In genomic region chr15:50377867-50378751, GRCh38 we compare ENCODE assay signal across 10 cellular contexts. TPM values are rescaled to one million over a fixed set of nuclear protein-coding genes. Genes with fewer than 3 reads are reported as not detected.
A peak's percentile ranks its signal among the peaks of the same experiment; 100 is the strongest.
DNase-seq lines count a peak whose midpoint lies in the region; ATAC-seq and TF ChIP-seq lines count a peak whose summit lies in the region.
"Had no signal": no experiment of that assay in that cellular context is flagged by ENCODE, and none has a peak within 500 bp of the region (broad histone marks: within the 10 kb centered on the region; RNA-seq: fewer than 3 reads in every experiment).

No MANE protein-coding gene starts in this region.

- peaks cover 18% of the 10 kb centered on the region for H3K4me1 Mint-ChIP-seq in activated T-helper 2 cell treated with anti-CD3 and anti-CD28 coated beads, Interferon-gamma antibody, Interleukin-2, Interleukin-4, amounts not matched to agents 10 μg/mL and 5 μg/mL and 100 μg/mL, durations not matched to agents 14 hours and 24 hours and 36 hours (ENCODE audit: low read depth)

- intact Hi-C loops in activated T-helper 2 cell treated with anti-CD3 and anti-CD28 coated beads, Interferon-gamma antibody, Interleukin-2, Interleukin-4, amounts not matched to agents 10 μg/mL and 5 μg/mL and 100 μg/mL, durations not matched to agents 14 hours and 24 hours and 36 hours (cut with micrococcal nuclease), result loop anchor here (1.0 to 5.0 kb wide), 6 partner anchors 25 to 387 kb away; partner anchors contain the start of genes SPPL2A and USP8

- no peaks in the 10 kb centered on the region for H3K27me3 Mint-ChIP-seq in activated T-helper 2 cell treated with anti-CD3 and anti-CD28 coated beads, Interferon-gamma antibody, Interleukin-2, Interleukin-4, amounts not matched to agents 10 μg/mL and 5 μg/mL and 100 μg/mL, durations not matched to agents 14 hours and 24 hours and 36 hours (ENCODE audit: low read depth)

- TF ChIP-seq CTCF in GM10266 (IDR thresholded peaks at IDR 0.05; ENCODE audit: control insufficient read depth, insufficient read depth, low read depth, missing control alignments), result no peak

- H3K27ac Mint-ChIP-seq in activated T-helper 2 cell treated with anti-CD3 and anti-CD28 coated beads, Interferon-gamma antibody, Interleukin-2, Interleukin-4, amounts not matched to agents 10 μg/mL and 5 μg/mL and 100 μg/mL, durations not matched to agents 14 hours and 24 hours and 36 hours, result peak overlapping the region; percentile 92

- peak; percentile 73 for DNase-seq in GM10266 (ENCODE audit: extremely low spot score)
- no peak for DNase-seq in activated T-helper 2 cell treated with anti-CD3 and anti-CD28 coated beads, Interferon-gamma antibody, Interleukin-2, Interleukin-4, amounts not matched to agents 10 μg/mL and 5 μg/mL and 100 μg/mL, durations not matched to agents 14 hours and 24 hours and 36 hours (ENCODE audit: low spot score)
- DNase-seq in UCSD-AML1 (lab: John Stamatoyannopoulos, UW; ENCODE audit: unreplicated experiment), result no peak
- DNase-seq in NCI-H446 (lab: John Stamatoyannopoulos, UW), result no peak
- DNase-seq in iPS-NIHi7 (ENCODE audit: extremely low spot score), result no peak
- DNase-seq in NCI-H2196 treated with DMSO at 0.1 percent for 48 hours (lab: John Stamatoyannopoulos, UW; ENCODE audit: unreplicated experiment), result no peak
- DNase-seq: activated CD4-positive, alpha-beta T cell treated with anti-CD3 and anti-CD28 coated beads, Interleukin-2, amount 50 U/mL, for 4 hours; uterus had no signal

- ATAC-seq in GM19438 (IDR thresholded peaks at IDR 0.05; ENCODE audit: low read depth, unreplicated experiment) (peak; percentile 98), HG03108 (IDR thresholded peaks at IDR 0.05; ENCODE audit: unreplicated experiment) (peak; percentile 98)

- peak overlapping the region; percentile 51 for H3K4me3 Mint-ChIP-seq in activated T-helper 2 cell treated with anti-CD3 and anti-CD28 coated beads, Interferon-gamma antibody, Interleukin-2, Interleukin-4, amounts not matched to agents 10 μg/mL and 5 μg/mL and 100 μg/mL, durations not matched to agents 14 hours and 24 hours and 36 hours (ENCODE audit: low read depth)

- no peaks in the 10 kb centered on the region for H3K9me3 Mint-ChIP-seq in activated T-helper 2 cell treated with anti-CD3 and anti-CD28 coated beads, Interferon-gamma antibody, Interleukin-2, Interleukin-4, amounts not matched to agents 10 μg/mL and 5 μg/mL and 100 μg/mL, durations not matched to agents 14 hours and 24 hours and 36 hours

- H3K36me3 Mint-ChIP-seq in activated T-helper 2 cell treated with anti-CD3 and anti-CD28 coated beads, Interferon-gamma antibody, Interleukin-2, Interleukin-4, amounts not matched to agents 10 μg/mL and 5 μg/mL and 100 μg/mL, durations not matched to agents 14 hours and 24 hours and 36 hours (ENCODE audit: low read depth), result peaks cover 3% of the 10 kb centered on the region

RNA-seq across cellular contexts. Expression of gene GABPB1, which starts 23.1 kb away (rescaled TPM):
- 69.3 and 69.5 TPM in 2 replicates for total RNA-seq in activated T-helper 2 cell treated with anti-CD3 and anti-CD28 coated beads, Interferon-gamma antibody, Interleukin-2, Interleukin-4, amounts not matched to agents 10 μg/mL and 5 μg/mL and 100 μg/mL, durations not matched to agents 14 hours and 24 hours and 36 hours

RNA-seq across cellular contexts. Expression of gene USP8, which starts 46.1 kb away (rescaled TPM):
- total RNA-seq in activated T-helper 2 cell treated with anti-CD3 and anti-CD28 coated beads, Interferon-gamma antibody, Interleukin-2, Interleukin-4, amounts not matched to agents 10 μg/mL and 5 μg/mL and 100 μg/mL, durations not matched to agents 14 hours and 24 hours and 36 hours, result 57.2 and 57.4 TPM in 2 replicates
